ENCODE assay signal across 1 cellular context in genomic region chr1:207797229-207797973, GRCh38.
A peak's percentile ranks its signal among the peaks of the same experiment; 100 is the strongest.
TF ChIP-seq lines count a peak whose summit lies in the region.

No MANE protein-coding gene starts in this region.

TF ChIP-seq in GM12878, 131 proteins besides CTCF, POLR2A, EP300 and RAD21 (continued from another document):
- TF ChIP-seq ATF2 (IDR thresholded peaks at IDR 0.05; ENCODE audit: low read length), result no peak
- TF ChIP-seq POLR2AphosphoS2 (IDR thresholded peaks at IDR 0.05; ENCODE audit: low read depth, low read length), result 0 out of 2 replicates have a peak, but pooled peaks have one; percentile 32
